23 cellular contexts compared by ENCODE assay signal in genomic region chr2:19752500-19752899, GRCh38.
"Had no signal": no experiment of that assay in that cellular context is flagged by ENCODE, and none has a peak within 500 bp of the region (broad histone marks: within the 10 kb centered on the region; RNA-seq: fewer than 3 reads in every experiment).

No MANE protein-coding gene starts in this region.

- H3K27ac ChIP-seq: esophagus squamous epithelium, left lung, lower lobe of right lung, ovary, right lobe of liver, suprapubic skin, transverse colon, upper lobe of right lung had no signal

- DNase-seq: dermis blood vessel endothelial cell; effector memory CD4-positive, alpha-beta T cell; erythroblast; esophagus squamous epithelium; kidney; left cardiac atrium; left lung; lower lobe of right lung; natural killer cell; occipital lobe; ovary; retina; right lobe of liver; small intestine; stimulated activated CD4-positive, alpha-beta T cell treated with anti-CD3 and anti-CD28 coated beads, Interleukin-15, amount 100 ng/mL, for 24 hours; stimulated activated CD4-positive, alpha-beta T cell treated with anti-CD3 and anti-CD28 coated beads, Interleukin-2, amount 100 ng/mL, for 48 hours; stimulated activated naive B cell treated with anti-CD40 and anti-IgM and Interleukin-4, amounts not matched to agents 10 μg/mL and 1 μg/mL and 100 μg/mL, for 72 hours; transverse colon; upper lobe of right lung; uterus had no signal

- H3K4me1 ChIP-seq: esophagus squamous epithelium, left lung, lower lobe of right lung, right lobe of liver, transverse colon, upper lobe of right lung, uterus had no signal

- H3K4me3 Mint-ChIP-seq: natural killer cell; stimulated activated naive B cell treated with anti-CD40 and anti-IgM and Interleukin-4, amounts not matched to agents 10 μg/mL and 1 μg/mL and 100 μg/mL, for 72 hours; stimulated activated naive CD8-positive, alpha-beta T cell treated with anti-CD3 and anti-CD28 coated beads, Interleukin-15, Interleukin-2, amounts not matched to agents 100 ng/mL and 50 ng/mL, for 24 hours had no signal

- H3K27me3 ChIP-seq: esophagus squamous epithelium, left lung, ovary, right lobe of liver, suprapubic skin, transverse colon, upper lobe of right lung, uterus had no signal

- H3K4me1 Mint-ChIP-seq: natural killer cell; stimulated activated naive B cell treated with anti-CD40 and anti-IgM and Interleukin-4, amounts not matched to agents 10 μg/mL and 1 μg/mL and 100 μg/mL, for 72 hours had no signal

- H3K9me3 ChIP-seq: esophagus squamous epithelium, left lung, lower lobe of right lung, ovary, right lobe of liver, suprapubic skin, transverse colon, upper lobe of right lung, uterus had no signal

- H3K4me3 ChIP-seq: coronary artery, esophagus squamous epithelium, left lung, lower lobe of right lung, ovary, right lobe of liver, suprapubic skin, transverse colon, upper lobe of right lung, uterus had no signal

- H3K27ac Mint-ChIP-seq: natural killer cell; stimulated activated naive B cell treated with anti-CD40 and anti-IgM and Interleukin-4, amounts not matched to agents 10 μg/mL and 1 μg/mL and 100 μg/mL, for 72 hours; stimulated activated naive CD8-positive, alpha-beta T cell treated with anti-CD3 and anti-CD28 coated beads, Interleukin-15, Interleukin-2, amounts not matched to agents 100 ng/mL and 50 ng/mL, for 24 hours had no signal

- H3K36me3 ChIP-seq: esophagus squamous epithelium, left lung, lower lobe of right lung, ovary, right lobe of liver, suprapubic skin, transverse colon, upper lobe of right lung, uterus had no signal

- H3K36me3 Mint-ChIP-seq: natural killer cell; stimulated activated naive B cell treated with anti-CD40 and anti-IgM and Interleukin-4, amounts not matched to agents 10 μg/mL and 1 μg/mL and 100 μg/mL, for 72 hours had no signal

- H3K9me3 Mint-ChIP-seq: natural killer cell; stimulated activated naive B cell treated with anti-CD40 and anti-IgM and Interleukin-4, amounts not matched to agents 10 μg/mL and 1 μg/mL and 100 μg/mL, for 72 hours; stimulated activated naive CD8-positive, alpha-beta T cell treated with anti-CD3 and anti-CD28 coated beads, Interleukin-15, Interleukin-2, amounts not matched to agents 100 ng/mL and 50 ng/mL, for 24 hours had no signal

- ATAC-seq: left lung; lower lobe of right lung; natural killer cell; right lobe of liver; stimulated activated naive B cell treated with anti-CD40 and anti-IgM and Interleukin-4, amounts not matched to agents 10 μg/mL and 1 μg/mL and 100 μg/mL, for 72 hours; upper lobe of right lung had no signal
